18 cellular contexts compared by ENCODE assay signal in the genomic region with DNA sequence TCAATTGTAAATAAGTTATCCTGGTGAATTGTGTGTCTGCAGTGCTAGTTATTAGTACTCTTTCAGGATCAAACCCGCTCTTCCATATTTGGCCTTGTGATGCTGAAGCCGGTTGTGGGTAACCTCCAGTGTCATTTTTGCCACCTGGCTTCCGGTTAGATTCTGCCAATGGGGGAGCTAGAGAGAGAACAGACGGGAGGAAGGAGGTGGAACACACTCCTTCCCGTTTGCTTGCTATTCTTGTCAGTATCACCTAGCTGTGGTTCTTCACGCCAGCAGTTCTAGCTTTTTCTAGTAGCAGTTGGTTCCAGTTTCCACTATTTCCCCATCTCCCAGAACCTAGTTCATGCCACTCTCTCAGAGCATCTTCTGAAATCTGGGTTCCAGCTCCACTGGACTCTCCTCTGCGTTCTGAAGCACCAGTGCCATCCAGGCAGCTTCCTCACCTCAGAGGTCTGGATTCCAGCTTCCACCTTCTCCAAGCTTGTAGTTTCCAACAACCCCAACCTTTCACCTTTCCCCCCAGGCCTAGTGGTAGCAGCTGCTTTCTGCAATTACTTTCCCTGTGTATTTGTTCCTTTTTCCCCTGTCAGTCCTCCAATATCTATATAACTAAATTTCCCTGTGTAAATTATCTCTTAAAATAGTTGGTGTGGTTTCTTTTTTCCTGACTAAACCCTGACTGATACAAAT. TPM values are rescaled to one million over a fixed set of nuclear protein-coding genes. Genes with fewer than 3 reads are reported as not detected.
A peak's percentile ranks its signal among the peaks of the same experiment; 100 is the strongest.
DNase-seq lines count a peak whose midpoint lies in the region; ATAC-seq and TF ChIP-seq lines count a peak whose summit lies in the region.
"Had no signal": no experiment of that assay in that cellular context is flagged by ENCODE, and none has a peak within 500 bp of the region (broad histone marks: within the 10 kb centered on the region; RNA-seq: fewer than 3 reads in every experiment).

No MANE protein-coding gene starts in this region.

- CTCF ChIA-PET in activated CD8-positive, alpha-beta T cell treated with anti-CD3 and anti-CD28 coated beads, Interleukin-2, amount 10 ng/mL, durations not matched to agents 7 days and 5 days (lab: Charles Lee): interaction anchor here (0.9 kb wide), 1 partner anchor 22 kb away, joined by 4 read pairs; no protein-coding TSS in a partner anchor

- DNase-seq in stimulated activated naive CD8-positive, alpha-beta T cell treated with anti-CD3 and anti-CD28 coated beads, Interleukin-15, amount 100 ng/mL, for 72 hours: no peak
- DNase-seq in H7 (peak; percentile 10), NCI-H2196 treated with DMSO at 0.1 percent for 48 hours (lab: John Stamatoyannopoulos, UW; ENCODE audit: unreplicated experiment) (no peak), upper lobe of right lung (no peak)
- DNase-seq in stimulated activated CD4-positive, alpha-beta T cell treated with anti-CD3 and anti-CD28 coated beads, Interleukin-1b, Interleukin-23, amount 100 ng/mL, for 48 hours: no peak
- DNase-seq in activated CD8-positive, alpha-beta T cell treated with anti-CD3 and anti-CD28 coated beads, Interleukin-2, amount 10 ng/mL, durations not matched to agents 7 days and 5 days: no peak
- DNase-seq: activated CD4-positive, CD25-positive, alpha-beta regulatory T cell treated with anti-CD3 and anti-CD28 coated beads, Interleukin-2, amount 50 U/mL, for 72 hours; COR-L47; dermis blood vessel endothelial cell; GOT3; immature natural killer cell; NCI-H146; retina; Right ventricle myocardium superior had no signal

- no peaks in the 10 kb centered on the region for H3K27me3 Mint-ChIP-seq in stimulated activated naive CD8-positive, alpha-beta T cell treated with anti-CD3 and anti-CD28 coated beads, Interleukin-15, Interleukin-2, amounts not matched to agents 100 ng/mL and 50 ng/mL, for 24 hours
- H3K27me3 Mint-ChIP-seq in stimulated activated naive CD8-positive, alpha-beta T cell treated with anti-CD3 and anti-CD28 coated beads, Interleukin-15, amount 100 ng/mL, for 72 hours: no peaks in the 10 kb centered on the region
- no peaks in the 10 kb centered on the region for H3K27me3 Mint-ChIP-seq in activated T-helper 17 cell treated with anti-CD3 and anti-CD28 coated beads, Interleukin-2, amount 50 U/mL, for 72 hours
- H3K27me3 Mint-ChIP-seq in activated CD8-positive, alpha-beta T cell treated with anti-CD3 and anti-CD28 coated beads, Interleukin-2, amount 10 ng/mL, durations not matched to agents 7 days and 5 days (ENCODE audit: low read depth): no peaks in the 10 kb centered on the region

- no peaks in the 10 kb centered on the region for H3K4me1 ChIP-seq in upper lobe of right lung

- peaks cover 10% of the 10 kb centered on the region for H3K4me1 Mint-ChIP-seq in stimulated activated naive CD8-positive, alpha-beta T cell treated with anti-CD3 and anti-CD28 coated beads, Interleukin-15, Interleukin-2, amounts not matched to agents 100 ng/mL and 50 ng/mL, for 24 hours (ENCODE audit: low read depth)
- peaks cover 18% of the 10 kb centered on the region for H3K4me1 Mint-ChIP-seq in stimulated activated naive CD8-positive, alpha-beta T cell treated with anti-CD3 and anti-CD28 coated beads, Interleukin-15, amount 100 ng/mL, for 72 hours
- peaks cover 23% of the 10 kb centered on the region for H3K4me1 Mint-ChIP-seq in activated T-helper 17 cell treated with anti-CD3 and anti-CD28 coated beads, Interleukin-2, amount 50 U/mL, for 72 hours
- H3K4me1 Mint-ChIP-seq in activated CD8-positive, alpha-beta T cell treated with anti-CD3 and anti-CD28 coated beads, Interleukin-2, amount 10 ng/mL, durations not matched to agents 7 days and 5 days (ENCODE audit: low read depth): peaks cover 36% of the 10 kb centered on the region
- H3K4me1 Mint-ChIP-seq: brain had no signal

- H3K36me3 ChIP-seq in H7 (replicated peaks; ENCODE audit: control insufficient read depth, insufficient read depth, low read length) (no peaks in the 10 kb centered on the region), upper lobe of right lung (no peaks in the 10 kb centered on the region)

- ATAC-seq in stimulated activated naive CD8-positive, alpha-beta T cell treated with anti-CD3 and anti-CD28 coated beads, Interleukin-15, amount 100 ng/mL, for 72 hours: no peak
- ATAC-seq in activated T-helper 17 cell treated with anti-CD3 and anti-CD28 coated beads, Interleukin-2, amount 50 U/mL, for 72 hours (replicated peaks): peak; percentile 24
- no peak for ATAC-seq in upper lobe of right lung
- no peak for ATAC-seq in activated CD8-positive, alpha-beta T cell treated with anti-CD3 and anti-CD28 coated beads, Interleukin-2, amount 10 ng/mL, durations not matched to agents 7 days and 5 days
- ATAC-seq: activated naive CD4-positive, alpha-beta T cell treated with anti-CD3 and anti-CD28 coated beads, Interleukin-2, amount 50 U/mL, for 72 hours had no signal

- H3K36me3 Mint-ChIP-seq in stimulated activated naive CD8-positive, alpha-beta T cell treated with anti-CD3 and anti-CD28 coated beads, Interleukin-15, Interleukin-2, amounts not matched to agents 100 ng/mL and 50 ng/mL, for 24 hours (ENCODE audit: low read depth): no peaks in the 10 kb centered on the region
- H3K36me3 Mint-ChIP-seq in activated T-helper 17 cell treated with anti-CD3 and anti-CD28 coated beads, Interleukin-2, amount 50 U/mL, for 72 hours (ENCODE audit: low read depth): no peaks in the 10 kb centered on the region
- peaks cover 3% of the 10 kb centered on the region for H3K36me3 Mint-ChIP-seq in activated CD8-positive, alpha-beta T cell treated with anti-CD3 and anti-CD28 coated beads, Interleukin-2, amount 10 ng/mL, durations not matched to agents 7 days and 5 days (ENCODE audit: low read depth)
- H3K36me3 Mint-ChIP-seq: activated naive CD4-positive, alpha-beta T cell treated with anti-CD3 and anti-CD28 coated beads, Interleukin-2, amount 50 U/mL, for 72 hours; brain; immature natural killer cell had no signal

- POLR2A ChIA-PET in activated CD8-positive, alpha-beta T cell treated with anti-CD3 and anti-CD28 coated beads, Interleukin-2, amount 10 ng/mL, durations not matched to agents 7 days and 5 days (lab: Charles Lee): no interaction called here

- peak overlapping the region; percentile 55 for H3K27ac Mint-ChIP-seq in stimulated activated naive CD8-positive, alpha-beta T cell treated with anti-CD3 and anti-CD28 coated beads, Interleukin-15, Interleukin-2, amounts not matched to agents 100 ng/mL and 50 ng/mL, for 24 hours
- H3K27ac Mint-ChIP-seq in stimulated activated naive CD8-positive, alpha-beta T cell treated with anti-CD3 and anti-CD28 coated beads, Interleukin-15, amount 100 ng/mL, for 72 hours: no peak overlapping the region
- peak overlapping the region; percentile 17 for H3K27ac Mint-ChIP-seq in activated T-helper 17 cell treated with anti-CD3 and anti-CD28 coated beads, Interleukin-2, amount 50 U/mL, for 72 hours
- H3K27ac Mint-ChIP-seq in activated CD8-positive, alpha-beta T cell treated with anti-CD3 and anti-CD28 coated beads, Interleukin-2, amount 10 ng/mL, durations not matched to agents 7 days and 5 days: no peak overlapping the region
- H3K27ac Mint-ChIP-seq: activated naive CD4-positive, alpha-beta T cell treated with anti-CD3 and anti-CD28 coated beads, Interleukin-2, amount 50 U/mL, for 72 hours; brain had no signal

- H3K9me3 Mint-ChIP-seq in stimulated activated naive CD8-positive, alpha-beta T cell treated with anti-CD3 and anti-CD28 coated beads, Interleukin-15, Interleukin-2, amounts not matched to agents 100 ng/mL and 50 ng/mL, for 24 hours: no peaks in the 10 kb centered on the region
- no peaks in the 10 kb centered on the region for H3K9me3 Mint-ChIP-seq in stimulated activated naive CD8-positive, alpha-beta T cell treated with anti-CD3 and anti-CD28 coated beads, Interleukin-15, amount 100 ng/mL, for 72 hours
- no peaks in the 10 kb centered on the region for H3K9me3 Mint-ChIP-seq in activated T-helper 17 cell treated with anti-CD3 and anti-CD28 coated beads, Interleukin-2, amount 50 U/mL, for 72 hours
- no peaks in the 10 kb centered on the region for H3K9me3 Mint-ChIP-seq in activated CD8-positive, alpha-beta T cell treated with anti-CD3 and anti-CD28 coated beads, Interleukin-2, amount 10 ng/mL, durations not matched to agents 7 days and 5 days (ENCODE audit: insufficient read depth)
- H3K9me3 Mint-ChIP-seq: activated naive CD4-positive, alpha-beta T cell treated with anti-CD3 and anti-CD28 coated beads, Interleukin-2, amount 50 U/mL, for 72 hours; brain; immature natural killer cell had no signal

- intact Hi-C loops in upper lobe of right lung (cut with DNase I): no loop called here

- H3K9me3 ChIP-seq in upper lobe of right lung: no peaks in the 10 kb centered on the region

- TF ChIP-seq CTCF in upper lobe of right lung (IDR thresholded peaks at IDR 0.05): no peak

- no peak overlapping the region for H3K27ac ChIP-seq in upper lobe of right lung

- H3K27me3 ChIP-seq in H7 (ENCODE audit: control insufficient read depth, insufficient read depth, low read length) (peaks cover 12% of the 10 kb centered on the region; the same call in 1 of the 2 replicates), upper lobe of right lung (no peaks in the 10 kb centered on the region)

- no peak overlapping the region for H3K4me3 Mint-ChIP-seq in stimulated activated naive CD8-positive, alpha-beta T cell treated with anti-CD3 and anti-CD28 coated beads, Interleukin-15, Interleukin-2, amounts not matched to agents 100 ng/mL and 50 ng/mL, for 24 hours
- H3K4me3 Mint-ChIP-seq in stimulated activated naive CD8-positive, alpha-beta T cell treated with anti-CD3 and anti-CD28 coated beads, Interleukin-15, amount 100 ng/mL, for 72 hours: no peak overlapping the region
- peak overlapping the region; percentile 41 for H3K4me3 Mint-ChIP-seq in activated T-helper 17 cell treated with anti-CD3 and anti-CD28 coated beads, Interleukin-2, amount 50 U/mL, for 72 hours
- no peak overlapping the region for H3K4me3 Mint-ChIP-seq in activated CD8-positive, alpha-beta T cell treated with anti-CD3 and anti-CD28 coated beads, Interleukin-2, amount 10 ng/mL, durations not matched to agents 7 days and 5 days
- H3K4me3 Mint-ChIP-seq: brain, immature natural killer cell had no signal

- H3K4me3 ChIP-seq in H7 (ENCODE audit: insufficient read depth, low read depth, low read length): no peak overlapping the region
- no peak overlapping the region for H3K4me3 ChIP-seq in upper lobe of right lung

RNA-seq across cellular contexts. Expression of gene PTP4A1, which starts 46.9 kb away (rescaled TPM):
- 7.5 and 8.7 TPM in 2 replicates for total RNA-seq in H7 (2014; rRNA removed; shearing (Covaris generic))
- 10 to 100 TPM; 43.3 to 70.8 TPM for total RNA-seq in activated T-helper 17 cell treated with anti-CD3 and anti-CD28 coated beads, Interleukin-2, amount 50 U/mL, for 72 hours
- 55.6 TPM for total RNA-seq in upper lobe of right lung
- 10 to 100 TPM; 86.6 to 87.0 TPM for total RNA-seq in activated CD8-positive, alpha-beta T cell treated with anti-CD3 and anti-CD28 coated beads, Interleukin-2, amount 10 ng/mL, durations not matched to agents 7 days and 5 days

Comparison
In these comparisons a context has a peak if more than half of its experiments do, and no peak if none do; other contexts are left out.
1. H3K27ac Mint-ChIP-seq: peak in stimulated activated naive CD8-positive, alpha-beta T cell treated with anti-CD3 and anti-CD28 coated beads, Interleukin-15, Interleukin-2, amounts not matched to agents 100 ng/mL and 50 ng/mL, for 24 hours (single experiment) and activated T-helper 17 cell treated with anti-CD3 and anti-CD28 coated beads, Interleukin-2, amount 50 U/mL, for 72 hours (single experiment); none in stimulated activated naive CD8-positive, alpha-beta T cell treated with anti-CD3 and anti-CD28 coated beads, Interleukin-15, amount 100 ng/mL, for 72 hours (0 of 2) and activated CD8-positive, alpha-beta T cell treated with anti-CD3 and anti-CD28 coated beads, Interleukin-2, amount 10 ng/mL, durations not matched to agents 7 days and 5 days (single experiment).